In genomic region chr4:24856586-24856985, GRCh38 we compare ENCODE assay signal across 2 cellular contexts.
TF ChIP-seq lines count a peak whose summit lies in the region.

No MANE protein-coding gene starts in this region.

TF ChIP-seq in GM23338, 12 proteins besides CTCF, POLR2A, EP300 and RAD21 (continued from another document):
- TF ChIP-seq, protein P1, sequence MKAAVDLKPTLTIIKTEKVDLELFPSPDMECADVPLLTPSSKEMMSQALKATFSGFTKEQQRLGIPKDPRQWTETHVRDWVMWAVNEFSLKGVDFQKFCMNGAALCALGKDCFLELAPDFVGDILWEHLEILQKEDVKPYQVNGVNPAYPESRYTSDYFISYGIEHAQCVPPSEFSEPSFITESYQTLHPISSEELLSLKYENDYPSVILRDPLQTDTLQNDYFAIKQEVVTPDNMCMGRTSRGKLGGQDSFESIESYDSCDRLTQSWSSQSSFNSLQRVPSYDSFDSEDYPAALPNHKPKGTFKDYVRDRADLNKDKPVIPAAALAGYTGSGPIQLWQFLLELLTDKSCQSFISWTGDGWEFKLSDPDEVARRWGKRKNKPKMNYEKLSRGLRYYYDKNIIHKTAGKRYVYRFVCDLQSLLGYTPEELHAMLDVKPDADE (IDR thresholded peaks at IDR 0.05), result no peak
- TF ChIP-seq NANOG (IDR thresholded peaks at IDR 0.05; ENCODE audit: borderline replicate concordance) (no peak), CREB1 (CRISPR knock-in tag; IDR thresholded peaks at IDR 0.05; ENCODE audit: low read depth) (no peak), ZNF462 (CRISPR knock-in tag; IDR thresholded peaks at IDR 0.05) (no peak), ZNF114 (CRISPR knock-in tag; IDR thresholded peaks at IDR 0.05) (no peak), EZH2 (IDR thresholded peaks at IDR 0.05; ENCODE audit: low read depth, unreplicated experiment) (no peak), ZNF331 (CRISPR knock-in tag; IDR thresholded peaks at IDR 0.05; ENCODE audit: low read depth) (no peak), JUNB (IDR thresholded peaks at IDR 0.05; ENCODE audit: unreplicated experiment) (no peak), EZH2phosphoT487 (IDR thresholded peaks at IDR 0.05; ENCODE audit: unreplicated experiment) (no peak)
- TF ChIP-seq, protein P2, sequence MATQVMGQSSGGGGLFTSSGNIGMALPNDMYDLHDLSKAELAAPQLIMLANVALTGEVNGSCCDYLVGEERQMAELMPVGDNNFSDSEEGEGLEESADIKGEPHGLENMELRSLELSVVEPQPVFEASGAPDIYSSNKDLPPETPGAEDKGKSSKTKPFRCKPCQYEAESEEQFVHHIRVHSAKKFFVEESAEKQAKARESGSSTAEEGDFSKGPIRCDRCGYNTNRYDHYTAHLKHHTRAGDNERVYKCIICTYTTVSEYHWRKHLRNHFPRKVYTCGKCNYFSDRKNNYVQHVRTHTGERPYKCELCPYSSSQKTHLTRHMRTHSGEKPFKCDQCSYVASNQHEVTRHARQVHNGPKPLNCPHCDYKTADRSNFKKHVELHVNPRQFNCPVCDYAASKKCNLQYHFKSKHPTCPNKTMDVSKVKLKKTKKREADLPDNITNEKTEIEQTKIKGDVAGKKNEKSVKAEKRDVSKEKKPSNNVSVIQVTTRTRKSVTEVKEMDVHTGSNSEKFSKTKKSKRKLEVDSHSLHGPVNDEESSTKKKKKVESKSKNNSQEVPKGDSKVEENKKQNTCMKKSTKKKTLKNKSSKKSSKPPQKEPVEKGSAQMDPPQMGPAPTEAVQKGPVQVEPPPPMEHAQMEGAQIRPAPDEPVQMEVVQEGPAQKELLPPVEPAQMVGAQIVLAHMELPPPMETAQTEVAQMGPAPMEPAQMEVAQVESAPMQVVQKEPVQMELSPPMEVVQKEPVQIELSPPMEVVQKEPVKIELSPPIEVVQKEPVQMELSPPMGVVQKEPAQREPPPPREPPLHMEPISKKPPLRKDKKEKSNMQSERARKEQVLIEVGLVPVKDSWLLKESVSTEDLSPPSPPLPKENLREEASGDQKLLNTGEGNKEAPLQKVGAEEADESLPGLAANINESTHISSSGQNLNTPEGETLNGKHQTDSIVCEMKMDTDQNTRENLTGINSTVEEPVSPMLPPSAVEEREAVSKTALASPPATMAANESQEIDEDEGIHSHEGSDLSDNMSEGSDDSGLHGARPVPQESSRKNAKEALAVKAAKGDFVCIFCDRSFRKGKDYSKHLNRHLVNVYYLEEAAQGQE (IDR thresholded peaks at IDR 0.05; ENCODE audit: unreplicated experiment), result no peak

TF ChIP-seq in IMR-90, 13 proteins besides CTCF, POLR2A, EP300 and RAD21 (continued from another document):
- TF ChIP-seq MAZ (IDR thresholded peaks at IDR 0.05; ENCODE audit: borderline replicate concordance, low read depth, low read length) (no peak), BHLHE40 (IDR thresholded peaks at IDR 0.05; ENCODE audit: low read depth, low read length) (no peak), CHD1 (IDR thresholded peaks at IDR 0.05; ENCODE audit: low read depth, low read length) (no peak), SMC3 (IDR thresholded peaks at IDR 0.05; ENCODE audit: low read depth, low read length) (no peak), NFE2L2 (IDR thresholded peaks at IDR 0.05; ENCODE audit: low read depth, low read length) (no peak)
- TF ChIP-seq, protein P3, sequence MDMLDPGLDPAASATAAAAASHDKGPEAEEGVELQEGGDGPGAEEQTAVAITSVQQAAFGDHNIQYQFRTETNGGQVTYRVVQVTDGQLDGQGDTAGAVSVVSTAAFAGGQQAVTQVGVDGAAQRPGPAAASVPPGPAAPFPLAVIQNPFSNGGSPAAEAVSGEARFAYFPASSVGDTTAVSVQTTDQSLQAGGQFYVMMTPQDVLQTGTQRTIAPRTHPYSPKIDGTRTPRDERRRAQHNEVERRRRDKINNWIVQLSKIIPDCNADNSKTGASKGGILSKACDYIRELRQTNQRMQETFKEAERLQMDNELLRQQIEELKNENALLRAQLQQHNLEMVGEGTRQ (IDR thresholded peaks at IDR 0.05; ENCODE audit: low read depth, low read length), result no peak
